Comparison of ENCODE assay signal across 8 cellular contexts in the genomic region with DNA sequence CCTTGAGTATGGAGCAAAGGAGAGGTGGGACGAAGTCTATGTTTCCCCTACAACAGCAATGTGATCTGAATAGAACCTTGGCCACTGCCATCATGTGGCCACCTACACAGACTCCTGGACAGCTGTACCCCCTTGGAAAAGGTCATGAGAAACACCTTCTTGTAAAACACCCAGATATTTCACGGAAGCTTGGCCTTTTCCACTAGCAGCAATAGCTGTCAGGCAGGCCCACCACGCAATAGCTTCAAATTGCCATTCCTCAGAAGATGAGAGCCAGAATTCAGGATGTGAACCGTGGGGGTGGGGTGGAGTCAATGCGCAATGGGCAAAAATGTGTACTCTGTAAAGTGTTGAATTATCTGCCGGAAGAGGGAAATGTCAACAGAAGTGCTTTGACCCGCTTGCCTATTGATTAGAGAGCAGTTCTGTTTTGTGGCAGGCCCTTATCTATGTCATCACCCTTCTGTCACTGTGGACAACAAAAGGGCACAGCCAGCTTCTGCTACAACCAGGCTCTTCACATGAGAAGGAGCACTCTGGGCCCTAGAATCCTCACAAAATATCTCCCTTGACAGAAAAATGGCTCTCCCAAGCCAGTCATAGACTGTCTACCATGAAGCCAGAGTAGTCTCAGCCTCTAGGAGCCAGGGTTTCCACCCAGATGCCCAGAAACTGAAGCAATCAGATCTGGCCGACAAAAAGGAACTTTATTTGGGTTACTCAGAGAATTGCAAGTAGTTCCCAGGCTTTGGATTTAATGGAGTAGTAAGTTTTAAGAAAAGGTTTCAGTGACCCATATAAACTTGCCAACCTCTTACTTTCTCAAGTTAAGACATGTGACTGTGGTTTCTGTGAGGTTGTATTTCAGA. TPM values are rescaled to one million over a fixed set of nuclear protein-coding genes. Genes with fewer than 3 reads are reported as not detected.
DNase-seq lines count a peak whose midpoint lies in the region; ATAC-seq lines count a peak whose summit lies in the region.

No MANE protein-coding gene starts in this region.

- DNase-seq in AG08395 (ENCODE audit: low spot score) (peak; percentile 3), NCI-H69 (lab: John Stamatoyannopoulos, UW) (peak; percentile 17), epithelial cell of prostate (ENCODE audit: low read depth, low spot score) (peak; percentile 82), midbrain (lab: John Stamatoyannopoulos, UW) (peak; percentile 60), DMS114 treated with DMSO at 0.1 percent for 48 hours (lab: John Stamatoyannopoulos, UW; ENCODE audit: unreplicated experiment) (no peak), HT-29 (ENCODE audit: low spot score) (no peak)

- peak overlapping the region; percentile 58 for H3K27ac ChIP-seq in epithelial cell of prostate

- ATAC-seq in HG02970 (IDR thresholded peaks at IDR 0.05; ENCODE audit: low FRiP score, unreplicated experiment) (no peak), GM21515 (IDR thresholded peaks at IDR 0.05; ENCODE audit: unreplicated experiment) (no peak)

RNA-seq across cellular contexts. Expression of gene INPP1, which starts 9.5 kb away (rescaled TPM):
- 17.8 and 27.5 TPM in 2 replicates for total RNA-seq in HT-29 (2014; rRNA removed; shearing (Covaris generic))

RNA-seq across cellular contexts. Expression of gene HIBCH, which starts 33.3 kb away (rescaled TPM):
- 8.6 and 10.0 TPM in 2 replicates for total RNA-seq in HT-29 (2014; rRNA removed; shearing (Covaris generic))

RNA-seq across cellular contexts. Expression of gene MFSD6, which starts 55.3 kb away (rescaled TPM):
- 38.3 and 45.1 TPM in 2 replicates for total RNA-seq in HT-29 (2014; rRNA removed; shearing (Covaris generic))

Comparison
In these comparisons a context has a peak if more than half of its experiments do, and no peak if none do; other contexts are left out.
1. DNase-seq: peak in AG08395 (single experiment), NCI-H69 (single experiment), epithelial cell of prostate (single experiment) and midbrain (single experiment); none in DMS114 treated with DMSO at 0.1 percent for 48 hours (single experiment) and HT-29 (single experiment).